ENCODE assay signal across 2 cellular contexts in genomic region chr22:21573750-21574494, GRCh38.
TF ChIP-seq lines count a peak whose summit lies in the region.

No MANE protein-coding gene starts in this region.

TF ChIP-seq in SK-N-SH, 30 proteins besides CTCF, POLR2A, EP300 and RAD21 (continued from another document):
- TF ChIP-seq, protein P1, sequence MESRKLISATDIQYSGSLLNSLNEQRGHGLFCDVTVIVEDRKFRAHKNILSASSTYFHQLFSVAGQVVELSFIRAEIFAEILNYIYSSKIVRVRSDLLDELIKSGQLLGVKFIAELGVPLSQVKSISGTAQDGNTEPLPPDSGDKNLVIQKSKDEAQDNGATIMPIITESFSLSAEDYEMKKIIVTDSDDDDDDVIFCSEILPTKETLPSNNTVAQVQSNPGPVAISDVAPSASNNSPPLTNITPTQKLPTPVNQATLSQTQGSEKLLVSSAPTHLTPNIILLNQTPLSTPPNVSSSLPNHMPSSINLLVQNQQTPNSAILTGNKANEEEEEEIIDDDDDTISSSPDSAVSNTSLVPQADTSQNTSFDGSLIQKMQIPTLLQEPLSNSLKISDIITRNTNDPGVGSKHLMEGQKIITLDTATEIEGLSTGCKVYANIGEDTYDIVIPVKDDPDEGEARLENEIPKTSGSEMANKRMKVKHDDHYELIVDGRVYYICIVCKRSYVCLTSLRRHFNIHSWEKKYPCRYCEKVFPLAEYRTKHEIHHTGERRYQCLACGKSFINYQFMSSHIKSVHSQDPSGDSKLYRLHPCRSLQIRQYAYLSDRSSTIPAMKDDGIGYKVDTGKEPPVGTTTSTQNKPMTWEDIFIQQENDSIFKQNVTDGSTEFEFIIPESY (IDR thresholded peaks at IDR 0.05; ENCODE audit: borderline replicate concordance, low read depth) = no peak
- TF ChIP-seq, protein P2, sequence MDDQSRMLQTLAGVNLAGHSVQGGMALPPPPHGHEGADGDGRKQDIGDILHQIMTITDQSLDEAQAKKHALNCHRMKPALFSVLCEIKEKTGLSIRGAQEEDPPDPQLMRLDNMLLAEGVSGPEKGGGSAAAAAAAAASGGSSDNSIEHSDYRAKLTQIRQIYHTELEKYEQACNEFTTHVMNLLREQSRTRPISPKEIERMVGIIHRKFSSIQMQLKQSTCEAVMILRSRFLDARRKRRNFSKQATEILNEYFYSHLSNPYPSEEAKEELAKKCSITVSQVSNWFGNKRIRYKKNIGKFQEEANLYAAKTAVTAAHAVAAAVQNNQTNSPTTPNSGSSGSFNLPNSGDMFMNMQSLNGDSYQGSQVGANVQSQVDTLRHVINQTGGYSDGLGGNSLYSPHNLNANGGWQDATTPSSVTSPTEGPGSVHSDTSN (IDR thresholded peaks at IDR 0.05) = no peak
- TF ChIP-seq RFX5 (IDR thresholded peaks at IDR 0.05; ENCODE audit: low read length) (no peak), SMC3 (IDR thresholded peaks at IDR 0.05; ENCODE audit: low read depth, low read length) (no peak), GABPA (IDR thresholded peaks at IDR 0.05; ENCODE audit: low read depth) (no peak), MXI1 (IDR thresholded peaks at IDR 0.05; ENCODE audit: low read depth, low read length) (no peak)
- TF ChIP-seq, protein P3, sequence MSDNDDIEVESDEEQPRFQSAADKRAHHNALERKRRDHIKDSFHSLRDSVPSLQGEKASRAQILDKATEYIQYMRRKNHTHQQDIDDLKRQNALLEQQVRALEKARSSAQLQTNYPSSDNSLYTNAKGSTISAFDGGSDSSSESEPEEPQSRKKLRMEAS (IDR thresholded peaks at IDR 0.05; ENCODE audit: low read depth) = no peak
TF ChIP-seq in SK-N-SH: peak in this region for 0.

TF ChIP-seq in SK-N-SH treated with all-trans-retinoic acid at 6 μM for 48 hours, 23 proteins besides CTCF, POLR2A, EP300 and RAD21 (continued from another document):
- TF ChIP-seq, protein P4, sequence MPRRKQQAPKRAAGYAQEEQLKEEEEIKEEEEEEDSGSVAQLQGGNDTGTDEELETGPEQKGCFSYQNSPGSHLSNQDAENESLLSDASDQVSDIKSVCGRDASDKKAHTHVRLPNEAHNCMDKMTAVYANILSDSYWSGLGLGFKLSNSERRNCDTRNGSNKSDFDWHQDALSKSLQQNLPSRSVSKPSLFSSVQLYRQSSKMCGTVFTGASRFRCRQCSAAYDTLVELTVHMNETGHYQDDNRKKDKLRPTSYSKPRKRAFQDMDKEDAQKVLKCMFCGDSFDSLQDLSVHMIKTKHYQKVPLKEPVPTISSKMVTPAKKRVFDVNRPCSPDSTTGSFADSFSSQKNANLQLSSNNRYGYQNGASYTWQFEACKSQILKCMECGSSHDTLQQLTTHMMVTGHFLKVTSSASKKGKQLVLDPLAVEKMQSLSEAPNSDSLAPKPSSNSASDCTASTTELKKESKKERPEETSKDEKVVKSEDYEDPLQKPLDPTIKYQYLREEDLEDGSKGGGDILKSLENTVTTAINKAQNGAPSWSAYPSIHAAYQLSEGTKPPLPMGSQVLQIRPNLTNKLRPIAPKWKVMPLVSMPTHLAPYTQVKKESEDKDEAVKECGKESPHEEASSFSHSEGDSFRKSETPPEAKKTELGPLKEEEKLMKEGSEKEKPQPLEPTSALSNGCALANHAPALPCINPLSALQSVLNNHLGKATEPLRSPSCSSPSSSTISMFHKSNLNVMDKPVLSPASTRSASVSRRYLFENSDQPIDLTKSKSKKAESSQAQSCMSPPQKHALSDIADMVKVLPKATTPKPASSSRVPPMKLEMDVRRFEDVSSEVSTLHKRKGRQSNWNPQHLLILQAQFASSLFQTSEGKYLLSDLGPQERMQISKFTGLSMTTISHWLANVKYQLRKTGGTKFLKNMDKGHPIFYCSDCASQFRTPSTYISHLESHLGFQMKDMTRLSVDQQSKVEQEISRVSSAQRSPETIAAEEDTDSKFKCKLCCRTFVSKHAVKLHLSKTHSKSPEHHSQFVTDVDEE (CRISPR knock-in tag; IDR thresholded peaks at IDR 0.05) = no peak
- TF ChIP-seq ZNF70 (CRISPR knock-in tag; IDR thresholded peaks at IDR 0.05) (no peak), ZC3H10 (CRISPR knock-in tag; IDR thresholded peaks at IDR 0.05) (no peak), SNAI2 (CRISPR knock-in tag; IDR thresholded peaks at IDR 0.05) (no peak)
- TF ChIP-seq, protein P5, sequence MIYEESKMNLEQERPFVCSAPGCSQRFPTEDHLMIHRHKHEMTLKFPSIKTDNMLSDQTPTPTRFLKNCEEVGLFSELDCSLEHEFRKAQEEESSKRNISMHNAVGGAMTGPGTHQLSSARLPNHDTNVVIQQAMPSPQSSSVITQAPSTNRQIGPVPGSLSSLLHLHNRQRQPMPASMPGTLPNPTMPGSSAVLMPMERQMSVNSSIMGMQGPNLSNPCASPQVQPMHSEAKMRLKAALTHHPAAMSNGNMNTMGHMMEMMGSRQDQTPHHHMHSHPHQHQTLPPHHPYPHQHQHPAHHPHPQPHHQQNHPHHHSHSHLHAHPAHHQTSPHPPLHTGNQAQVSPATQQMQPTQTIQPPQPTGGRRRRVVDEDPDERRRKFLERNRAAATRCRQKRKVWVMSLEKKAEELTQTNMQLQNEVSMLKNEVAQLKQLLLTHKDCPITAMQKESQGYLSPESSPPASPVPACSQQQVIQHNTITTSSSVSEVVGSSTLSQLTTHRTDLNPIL (CRISPR knock-in tag; IDR thresholded peaks at IDR 0.05; ENCODE audit: low read depth) = no peak
